In the genomic region with DNA sequence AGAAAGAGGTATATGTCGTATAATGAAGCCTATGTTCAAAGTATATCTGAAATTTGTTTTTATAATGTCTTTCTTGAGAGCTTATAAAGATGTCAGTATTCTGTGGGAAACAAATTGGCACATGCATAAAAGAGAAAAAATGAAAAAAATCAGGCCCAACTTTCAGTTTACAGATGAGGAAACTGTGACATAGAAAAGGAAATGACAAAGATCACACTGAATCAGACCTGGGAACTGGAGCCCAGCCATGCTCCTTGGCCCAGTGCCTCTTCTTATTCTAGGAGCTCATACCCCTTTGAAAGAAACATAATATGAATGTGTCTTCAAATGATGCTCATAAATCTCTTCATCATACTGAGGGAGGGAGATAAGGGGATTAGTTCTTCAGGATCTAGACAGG, we compare ENCODE assay signal across 8 cellular contexts. TPM values are rescaled to one million over a fixed set of nuclear protein-coding genes. Genes with fewer than 3 reads are reported as not detected.
A peak's percentile ranks its signal among the peaks of the same experiment; 100 is the strongest.
DNase-seq lines count a peak whose midpoint lies in the region; ATAC-seq and TF ChIP-seq lines count a peak whose summit lies in the region.

No MANE protein-coding gene starts in this region.

- no peaks in the 10 kb centered on the region for H3K27me3 Mint-ChIP-seq in stimulated activated naive CD8-positive, alpha-beta T cell treated with anti-CD3 and anti-CD28 coated beads, Interleukin-15, Interleukin-2, amounts not matched to agents 100 ng/mL and 50 ng/mL, for 24 hours
- H3K27me3 Mint-ChIP-seq in activated naive CD4-positive, alpha-beta T cell treated with anti-CD3 and anti-CD28 coated beads, Interleukin-2, amount 50 U/mL, for 24 hours = no peaks in the 10 kb centered on the region

- peak overlapping the region; percentile 96 for H3K4me3 Mint-ChIP-seq in stimulated activated naive CD8-positive, alpha-beta T cell treated with anti-CD3 and anti-CD28 coated beads, Interleukin-15, Interleukin-2, amounts not matched to agents 100 ng/mL and 50 ng/mL, for 24 hours
- peak overlapping the region; percentile 95 for H3K4me3 Mint-ChIP-seq in activated naive CD4-positive, alpha-beta T cell treated with anti-CD3 and anti-CD28 coated beads, Interleukin-2, amount 50 U/mL, for 24 hours

- H3K4me1 Mint-ChIP-seq in stimulated activated naive CD8-positive, alpha-beta T cell treated with anti-CD3 and anti-CD28 coated beads, Interleukin-15, Interleukin-2, amounts not matched to agents 100 ng/mL and 50 ng/mL, for 24 hours (ENCODE audit: low read depth) = peaks cover 30% of the 10 kb centered on the region
- H3K4me1 Mint-ChIP-seq in activated naive CD4-positive, alpha-beta T cell treated with anti-CD3 and anti-CD28 coated beads, Interleukin-2, amount 50 U/mL, for 24 hours = peaks cover 16% of the 10 kb centered on the region

- 97 to 98% methylated on average over 1 of the region's 1 CpG for WGBS in lower leg skin, 2 donors

- no peak for TF ChIP-seq CTCF in lower leg skin (IDR thresholded peaks at IDR 0.05)

- peaks cover 22% of the 10 kb centered on the region for H3K36me3 Mint-ChIP-seq in stimulated activated naive CD8-positive, alpha-beta T cell treated with anti-CD3 and anti-CD28 coated beads, Interleukin-15, Interleukin-2, amounts not matched to agents 100 ng/mL and 50 ng/mL, for 24 hours (ENCODE audit: low read depth)
- H3K36me3 Mint-ChIP-seq in activated naive CD4-positive, alpha-beta T cell treated with anti-CD3 and anti-CD28 coated beads, Interleukin-2, amount 50 U/mL, for 24 hours = peaks cover 15% of the 10 kb centered on the region

- H3K9me3 Mint-ChIP-seq in stimulated activated naive CD8-positive, alpha-beta T cell treated with anti-CD3 and anti-CD28 coated beads, Interleukin-15, Interleukin-2, amounts not matched to agents 100 ng/mL and 50 ng/mL, for 24 hours = peaks cover 4% of the 10 kb centered on the region
- H3K9me3 Mint-ChIP-seq in activated naive CD4-positive, alpha-beta T cell treated with anti-CD3 and anti-CD28 coated beads, Interleukin-2, amount 50 U/mL, for 24 hours = peaks cover 5% of the 10 kb centered on the region

- H3K4me3 ChIP-seq in lower leg skin (ENCODE audit: low read depth, poor library complexity, severe bottlenecking) = no peak overlapping the region

- DNase-seq in stimulated activated naive CD8-positive, alpha-beta T cell treated with anti-CD3 and anti-CD28 coated beads, Interleukin-15, Interleukin-2, amounts not matched to agents 100 U/mL and 50 U/mL, for 24 hours = no peak
- peak; percentile 43 for DNase-seq in iris pigment epithelial cell (ENCODE audit: low read depth)
- no peak for DNase-seq in NOMO-1 treated with DMSO at 0.1 percent for 48 hours (lab: John Stamatoyannopoulos, UW; ENCODE audit: unreplicated experiment)
- no peak for DNase-seq in lower leg skin (ENCODE audit: low spot score in 2 of 2)

- ATAC-seq in stimulated activated naive CD8-positive, alpha-beta T cell treated with anti-CD3 and anti-CD28 coated beads, Interleukin-15, Interleukin-2, amounts not matched to agents 100 U/mL and 50 U/mL, for 24 hours = no peak
- ATAC-seq in GM21526 (IDR thresholded peaks at IDR 0.05; ENCODE audit: low FRiP score, unreplicated experiment) (no peak), HG02870 (IDR thresholded peaks at IDR 0.05; ENCODE audit: unreplicated experiment) (no peak)

- no peak for TF ChIP-seq POLR2A in lower leg skin (IDR thresholded peaks at IDR 0.05)

- intact Hi-C loops in lower leg skin (cut with DNase I; ENCODE audit: low total_unique reads) = no loop called here

- H3K27ac Mint-ChIP-seq in stimulated activated naive CD8-positive, alpha-beta T cell treated with anti-CD3 and anti-CD28 coated beads, Interleukin-15, Interleukin-2, amounts not matched to agents 100 ng/mL and 50 ng/mL, for 24 hours = peak overlapping the region; percentile 99
- peak overlapping the region; percentile 97 for H3K27ac Mint-ChIP-seq in activated naive CD4-positive, alpha-beta T cell treated with anti-CD3 and anti-CD28 coated beads, Interleukin-2, amount 50 U/mL, for 24 hours

RNA-seq across cellular contexts. Expression of a gene that starts 48.4 kb away (rescaled TPM):
- total RNA-seq in lower leg skin = 1 to 10 TPM; 1.2 to 8.5 (median 4.6) TPM
